In the genomic region with DNA sequence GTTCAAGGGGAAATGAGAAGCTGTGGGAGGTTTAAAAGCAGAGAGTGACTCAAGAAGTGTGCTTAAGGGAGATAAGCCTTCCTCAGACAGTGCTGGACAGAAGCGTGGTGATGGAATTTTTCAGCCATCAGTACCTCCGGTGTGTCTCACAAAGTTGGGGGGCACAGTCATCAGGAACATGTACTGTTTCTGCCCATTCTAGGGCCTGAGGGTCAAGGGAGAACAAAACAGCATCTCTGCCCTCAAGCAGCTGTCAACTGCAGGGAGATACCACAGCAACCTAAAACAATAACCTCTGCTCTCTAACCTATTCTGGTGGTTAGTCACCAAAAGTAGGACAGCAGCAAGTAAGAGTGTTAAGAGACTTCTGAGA, we compare ENCODE assay signal across 13 cellular contexts. TPM values are rescaled to one million over a fixed set of nuclear protein-coding genes. Genes with fewer than 3 reads are reported as not detected.
DNase-seq lines count a peak whose midpoint lies in the region; ATAC-seq, FAIRE-seq and TF ChIP-seq lines count a peak whose summit lies in the region.
"Had no signal": no experiment of that assay in that cellular context is flagged by ENCODE, and none has a peak within 500 bp of the region (broad histone marks: within the 10 kb centered on the region; RNA-seq: fewer than 3 reads in every experiment).

No MANE protein-coding gene starts in this region.

- H3K4me1 ChIP-seq in A549 (peaks cover 26% of the 10 kb centered on the region), A673 (ENCODE audit: insufficient read depth, low read length, poor library complexity, severe bottlenecking) (peaks cover 15% of the 10 kb centered on the region), Karpas-422 (ENCODE audit: low read length) (no peaks in the 10 kb centered on the region)

- H3K4me3 ChIP-seq in A549: no peak overlapping the region
- H3K4me3 ChIP-seq in fibroblast of the aortic adventitia (ENCODE audit: low read depth, low read length): no peak overlapping the region
- H3K4me3 ChIP-seq in A673 (ENCODE audit: low read depth, low read length, poor library complexity, severe bottlenecking): no peak overlapping the region
- no peak overlapping the region for H3K4me3 ChIP-seq in Karpas-422 (ENCODE audit: low read length)

- H3K36me3 ChIP-seq in A673 (ENCODE audit: insufficient read depth, low read length, poor library complexity, severe bottlenecking) (no peaks in the 10 kb centered on the region), Karpas-422 (ENCODE audit: insufficient read depth, low read length) (no peaks in the 10 kb centered on the region)

- no peaks in the 10 kb centered on the region for H4K20me1 ChIP-seq in Karpas-422 (ENCODE audit: insufficient read depth, low read depth, low read length)

- peak; percentile 33 to 36; a peak in 2 of 6 replicates for ATAC-seq in A549
- ATAC-seq in GM21786 (IDR thresholded peaks at IDR 0.05; ENCODE audit: unreplicated experiment): peak; percentile 10
- no peak for ATAC-seq in HG02970 (IDR thresholded peaks at IDR 0.05; ENCODE audit: low FRiP score, unreplicated experiment)

- intact Hi-C loops in A673 (cut with micrococcal nuclease; ENCODE audit: unreplicated experiment): no loop called here

- 20% methylated on average over 2 of the region's 2 CpGs for WGBS in A549 (ENCODE audit: missing lambda C conversion rate)

- peaks cover 3% of the 10 kb centered on the region; the same call in 2 of the 3 replicates for H3K9me3 ChIP-seq in A549
- no peaks in the 10 kb centered on the region for H3K9me3 ChIP-seq in A673 (ENCODE audit: low read depth, low read length, poor library complexity, severe bottlenecking)
- no peaks in the 10 kb centered on the region for H3K9me3 ChIP-seq in Karpas-422 (ENCODE audit: low read length)

- no peak for TF ChIP-seq POLR2A in A549 (IDR thresholded peaks at IDR 0.05; ENCODE audit: low read length)

- no peak overlapping the region for H2AFZ ChIP-seq in Karpas-422 (ENCODE audit: low read length)

- POLR2A ChIA-PET in A549 (lab: Yijun Ruan, JAX): interaction anchor here (1.7 kb wide), 1 partner anchor 181 kb away, joined by 5 read pairs; a partner anchor contains a TSS
- POLR2A ChIA-PET in A673 (lab: Charles Lee; ENCODE audit: low non-redundant PET): no interaction called here

- H3K27ac ChIP-seq in A549 (peak overlapping the region; percentile 50 to 68; a peak in 4 of 6 replicates), A673 (ENCODE audit: low read depth, low read length, poor library complexity, severe bottlenecking) (no peak overlapping the region), Karpas-422 (ENCODE audit: low read length) (no peak overlapping the region)
- H3K27ac ChIP-seq: HL-60 had no signal

- no peaks in the 10 kb centered on the region for H3K9me2 ChIP-seq in Karpas-422 (replicated peaks; ENCODE audit: insufficient read depth, low read length)

- TF ChIP-seq EP300 in A549 (IDR thresholded peaks at IDR 0.05): no peak

- no peak for TF ChIP-seq RAD21 in A549 (conservative IDR thresholded peaks at IDR 0.05 in 1 of 2, IDR thresholded peaks at IDR 0.05 in 1 of 2)

- no peak for FAIRE-seq in A549 (lab: Jason Lieb, UNC)
- FAIRE-seq: islet of Langerhans had no signal

- H3K27me3 ChIP-seq in A673 (replicated peaks; ENCODE audit: insufficient read depth, low read depth, low read length, poor library complexity): no peaks in the 10 kb centered on the region
- no peaks in the 10 kb centered on the region; the same call in 1 of the 2 replicates for H3K27me3 ChIP-seq in Karpas-422 (ENCODE audit: low read length)

- BruUV-seq in A673 (replicated peaks; lab: Mats Ljungman, UMichigan): no TSS peak

- CTCF ChIA-PET in A549 (lab: Yijun Ruan, JAX): interaction anchor here (0.9 to 2.1 kb wide), 3 partner anchors 17 to 132 kb away, joined by 4 to 9 read pairs (median 6); no protein-coding TSS in a partner anchor
- CTCF ChIA-PET in A673 (lab: Charles Lee): no interaction called here

- DNase-seq in A549 (ENCODE audit: low read depth in 1 of 2, low spot score in 1 of 2) (no peak), OCI-M1 (lab: John Stamatoyannopoulos, UW) (peak; percentile 88), fibroblast of the aortic adventitia (ENCODE audit: low read depth) (peak; percentile 48), A673 (ENCODE audit: low spot score) (no peak), NCI-H82 (lab: John Stamatoyannopoulos, UW) (no peak), Karpas-422 (no peak)
- DNase-seq: activated CD4-positive, alpha-beta T cell treated with anti-CD3 and anti-CD28 coated beads, Interleukin-2, amount 10 ng/mL, durations not matched to agents 7 days and 5 days had no signal

- H3K4me2 ChIP-seq in A549: peak overlapping the region; percentile 65
- no peak overlapping the region for H3K4me2 ChIP-seq in Karpas-422 (ENCODE audit: low read depth, low read length, poor library complexity, severe bottlenecking)

- no peaks in the 10 kb centered on the region for H3K79me2 ChIP-seq in Karpas-422 (ENCODE audit: low read length)

- no peak overlapping the region for H3K9ac ChIP-seq in Karpas-422 (ENCODE audit: low read length)

- TF ChIP-seq CTCF in A549 (IDR thresholded peaks at IDR 0.05): no peak
- TF ChIP-seq CTCF in fibroblast of the aortic adventitia (IDR thresholded peaks at IDR 0.05; ENCODE audit: insufficient read depth, low read length): no peak
- TF ChIP-seq CTCF in A673 (conservative IDR thresholded peaks at IDR 0.05; ENCODE audit: low read depth, low read length): no peak

TF ChIP-seq in A549, 52 proteins besides CTCF, POLR2A, EP300 and RAD21 (continues in another document):
- TF ChIP-seq, protein P1, sequence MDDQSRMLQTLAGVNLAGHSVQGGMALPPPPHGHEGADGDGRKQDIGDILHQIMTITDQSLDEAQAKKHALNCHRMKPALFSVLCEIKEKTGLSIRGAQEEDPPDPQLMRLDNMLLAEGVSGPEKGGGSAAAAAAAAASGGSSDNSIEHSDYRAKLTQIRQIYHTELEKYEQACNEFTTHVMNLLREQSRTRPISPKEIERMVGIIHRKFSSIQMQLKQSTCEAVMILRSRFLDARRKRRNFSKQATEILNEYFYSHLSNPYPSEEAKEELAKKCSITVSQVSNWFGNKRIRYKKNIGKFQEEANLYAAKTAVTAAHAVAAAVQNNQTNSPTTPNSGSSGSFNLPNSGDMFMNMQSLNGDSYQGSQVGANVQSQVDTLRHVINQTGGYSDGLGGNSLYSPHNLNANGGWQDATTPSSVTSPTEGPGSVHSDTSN (IDR thresholded peaks at IDR 0.05): no peak
- no peak for TF ChIP-seq RCOR1 (IDR thresholded peaks at IDR 0.05; ENCODE audit: low read depth, low read length)
- no peak for TF ChIP-seq FOSB (CRISPR knock-in tag; IDR thresholded peaks at IDR 0.05)
- no peak for TF ChIP-seq POLR2AphosphoS2 (conservative IDR thresholded peaks at IDR 0.05; ENCODE audit: low read length)
- TF ChIP-seq, protein P2, sequence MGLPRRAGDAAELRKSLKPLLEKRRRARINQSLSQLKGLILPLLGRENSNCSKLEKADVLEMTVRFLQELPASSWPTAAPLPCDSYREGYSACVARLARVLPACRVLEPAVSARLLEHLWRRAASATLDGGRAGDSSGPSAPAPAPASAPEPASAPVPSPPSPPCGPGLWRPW (IDR thresholded peaks at IDR 0.05): no peak
- TF ChIP-seq, protein P3, sequence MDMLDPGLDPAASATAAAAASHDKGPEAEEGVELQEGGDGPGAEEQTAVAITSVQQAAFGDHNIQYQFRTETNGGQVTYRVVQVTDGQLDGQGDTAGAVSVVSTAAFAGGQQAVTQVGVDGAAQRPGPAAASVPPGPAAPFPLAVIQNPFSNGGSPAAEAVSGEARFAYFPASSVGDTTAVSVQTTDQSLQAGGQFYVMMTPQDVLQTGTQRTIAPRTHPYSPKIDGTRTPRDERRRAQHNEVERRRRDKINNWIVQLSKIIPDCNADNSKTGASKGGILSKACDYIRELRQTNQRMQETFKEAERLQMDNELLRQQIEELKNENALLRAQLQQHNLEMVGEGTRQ (IDR thresholded peaks at IDR 0.05): no peak
- TF ChIP-seq, protein P4, sequence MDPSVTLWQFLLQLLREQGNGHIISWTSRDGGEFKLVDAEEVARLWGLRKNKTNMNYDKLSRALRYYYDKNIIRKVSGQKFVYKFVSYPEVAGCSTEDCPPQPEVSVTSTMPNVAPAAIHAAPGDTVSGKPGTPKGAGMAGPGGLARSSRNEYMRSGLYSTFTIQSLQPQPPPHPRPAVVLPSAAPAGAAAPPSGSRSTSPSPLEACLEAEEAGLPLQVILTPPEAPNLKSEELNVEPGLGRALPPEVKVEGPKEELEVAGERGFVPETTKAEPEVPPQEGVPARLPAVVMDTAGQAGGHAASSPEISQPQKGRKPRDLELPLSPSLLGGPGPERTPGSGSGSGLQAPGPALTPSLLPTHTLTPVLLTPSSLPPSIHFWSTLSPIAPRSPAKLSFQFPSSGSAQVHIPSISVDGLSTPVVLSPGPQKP (IDR thresholded peaks at IDR 0.05; ENCODE audit: low read depth, low read length): no peak
- TF ChIP-seq, protein P5, sequence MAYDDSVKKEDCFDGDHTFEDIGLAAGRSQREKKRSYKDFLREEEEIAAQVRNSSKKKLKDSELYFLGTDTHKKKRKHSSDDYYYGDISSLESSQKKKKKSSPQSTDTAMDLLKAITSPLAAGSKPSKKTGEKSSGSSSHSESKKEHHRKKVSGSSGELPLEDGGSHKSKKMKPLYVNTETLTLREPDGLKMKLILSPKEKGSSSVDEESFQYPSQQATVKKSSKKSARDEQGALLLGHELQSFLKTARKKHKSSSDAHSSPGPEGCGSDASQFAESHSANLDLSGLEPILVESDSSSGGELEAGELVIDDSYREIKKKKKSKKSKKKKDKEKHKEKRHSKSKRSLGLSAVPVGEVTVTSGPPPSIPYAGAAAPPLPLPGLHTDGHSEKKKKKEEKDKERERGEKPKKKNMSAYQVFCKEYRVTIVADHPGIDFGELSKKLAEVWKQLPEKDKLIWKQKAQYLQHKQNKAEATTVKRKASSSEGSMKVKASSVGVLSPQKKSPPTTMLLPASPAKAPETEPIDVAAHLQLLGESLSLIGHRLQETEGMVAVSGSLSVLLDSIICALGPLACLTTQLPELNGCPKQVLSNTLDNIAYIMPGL (CRISPR knock-in tag; IDR thresholded peaks at IDR 0.05; ENCODE audit: borderline replicate concordance): no peak
- no peak for TF ChIP-seq NFE2L2 (conservative IDR thresholded peaks at IDR 0.05; ENCODE audit: low read length)
- TF ChIP-seq JUN (IDR thresholded peaks at IDR 0.05): no peak
- no peak for TF ChIP-seq TFCP2L1 (CRISPR knock-in tag; IDR thresholded peaks at IDR 0.05)

RNA-seq across cellular contexts. Expression of a gene that starts 2.0 kb away (rescaled TPM):
- polyA plus RNA-seq in A549 (2011; rRNA removed) (1.3 and 1.6 TPM in 2 replicates), A549 (2017; fragmentation: RNase III; extraction: RNeasy Plus Mini Kit Qiagen cat#74134 plus additional on column Dnase treatment) (0.50 to 0.59 TPM (median 0.53 TPM) in 3 replicates)
- 0.20 and 0.29 TPM in 2 replicates for polyA plus RNA-seq in A549 (2012; cell fraction: cytosol; rRNA removed)
- polyA plus RNA-seq in A549 (2012; cell fraction: nucleus; rRNA removed): 0.26 and 0.32 TPM in 2 replicates
- 8.2 and 8.6 TPM in 2 replicates for polyA minus RNA-seq in A549 (2011; rRNA and poly(A)+ RNA removed)
- total RNA-seq in fibroblast of the aortic adventitia (ENCODE audit: low replicate concordance) (3.3 and 4.5 TPM in 2 replicates), A673 (2021) (8.6 and 13.4 TPM in 2 replicates)
- not detected in 2 replicates for total RNA-seq in Karpas-422 (2014; rRNA removed; shearing (Covaris generic); ENCODE audit: low replicate concordance)
- total RNA-seq: chondrocyte had no signal
- polyA plus RNA-seq: BJ had no signal

Comparison
In these comparisons a context has a peak if more than half of its experiments do, and no peak if none do; other contexts are left out.
1. DNase-seq: peak in OCI-M1 (single experiment) and fibroblast of the aortic adventitia (single experiment); none in A549 (0 of 2), A673 (single experiment), NCI-H82 (single experiment) and Karpas-422 (single experiment).
2. H3K27ac ChIP-seq: peak in A549 (2 of 2); none in A673 (single experiment) and Karpas-422 (single experiment).